In genomic region chr1:59143824-59144223, GRCh38 we compare ENCODE assay signal across 13 cellular contexts.
A peak's percentile ranks its signal among the peaks of the same experiment; 100 is the strongest.
DNase-seq lines count a peak whose midpoint lies in the region; ATAC-seq and TF ChIP-seq lines count a peak whose summit lies in the region.
"Had no signal": no experiment of that assay in that cellular context is flagged by ENCODE, and none has a peak within 500 bp of the region (broad histone marks: within the 10 kb centered on the region; RNA-seq: fewer than 3 reads in every experiment).

No MANE protein-coding gene starts in this region.

- H4K20me1 ChIP-seq in IMR-90 (ENCODE audit: insufficient read depth, low read length), result no peaks in the 10 kb centered on the region
- H4K20me1 ChIP-seq: BLaER1 had no signal

- H2AFZ ChIP-seq in IMR-90 (replicated peaks; ENCODE audit: low read length, poor library complexity), result no peak overlapping the region

- peak overlapping the region; percentile 20 to 96 for H4K8ac ChIP-seq in IMR-90 (ENCODE audit: low read depth in 2 of 2, low read length in 2 of 2)

- WGBS in IMR-90 (ENCODE audit: extremely low coverage in 2 of 2, insufficient read length in 1 of 2), 2 experiments, result no CpG with 5 or more reads among the region's 2 CpGs
- WGBS in endodermal cell (ENCODE audit: insufficient coverage in 1 of 2, insufficient read length in 1 of 2), 2 experiments, result 61 to 67% methylated on average over 2 of the region's 2 CpGs

- no peak for TF ChIP-seq RAD21 in IMR-90 (IDR thresholded peaks at IDR 0.05; ENCODE audit: low read length)

- TF ChIP-seq POLR2A in IMR-90 (IDR thresholded peaks at IDR 0.05; ENCODE audit: low read depth, low read length), result no peak

- H2BK20ac ChIP-seq in IMR-90 (ENCODE audit: low read depth, low read length), result peak overlapping the region; percentile 97

- no peaks in the 10 kb centered on the region for H3K9me3 Mint-ChIP-seq in endodermal cell
- H3K9me3 Mint-ChIP-seq in mesothelial cell of epicardium, result no peaks in the 10 kb centered on the region
- H3K9me3 Mint-ChIP-seq: neural crest cell had no signal

- H3K4me1 Mint-ChIP-seq in endodermal cell (peaks cover 13% of the 10 kb centered on the region), mesothelial cell of epicardium (peaks cover 30% of the 10 kb centered on the region)

- H2BK120ac ChIP-seq in IMR-90 (ENCODE audit: low read depth, low read length), result peak overlapping the region; percentile 97

- H3K4me3 Mint-ChIP-seq in endodermal cell (no peak overlapping the region), mesothelial cell of epicardium (no peak overlapping the region)
- H3K4me3 Mint-ChIP-seq: neural crest cell had no signal

- peak overlapping the region; percentile 75 for H2BK5ac ChIP-seq in IMR-90 (ENCODE audit: low read depth, low read length, poor library complexity, severe bottlenecking)

- peak overlapping the region; percentile 12 for H3K27ac ChIP-seq in AG04450 (ENCODE audit: low read depth, low read length)
- peak overlapping the region; percentile 41; the same call in 1 of the 2 replicates for H3K27ac ChIP-seq in IMR-90 (ENCODE audit: insufficient read depth, low read length)
- no peak overlapping the region for H3K27ac ChIP-seq in endodermal cell (ENCODE audit: low read depth, low read length)
- H3K27ac ChIP-seq: BLaER1 had no signal

- H4K91ac ChIP-seq in IMR-90 (ENCODE audit: insufficient read depth, low read depth, low read length), result peak overlapping the region; percentile 71

- peak overlapping the region; percentile 38 for H2AK9ac ChIP-seq in IMR-90 (replicated peaks; ENCODE audit: low read depth, low read length, poor library complexity)

- TF ChIP-seq CTCF in AG04450 (IDR thresholded peaks at IDR 0.05; ENCODE audit: low read depth, low read length) (no peak), IMR-90 (conservative IDR thresholded peaks at IDR 0.05; ENCODE audit: low read depth, low read length) (no peak), endodermal cell (conservative IDR thresholded peaks at IDR 0.05) (no peak), mesothelial cell of epicardium (IDR thresholded peaks at IDR 0.05; ENCODE audit: unreplicated experiment) (no peak)

- peaks cover 12% of the 10 kb centered on the region for H3K9me1 ChIP-seq in IMR-90 (ENCODE audit: insufficient read depth, low read length)

- H3K9me3 ChIP-seq in AG04450 (ENCODE audit: control insufficient read depth, insufficient read depth, low read length) (no peaks in the 10 kb centered on the region), IMR-90 (ENCODE audit: control insufficient read depth, insufficient read depth, low read length) (no peaks in the 10 kb centered on the region), endodermal cell (ENCODE audit: control insufficient read depth, low read length) (no peaks in the 10 kb centered on the region)
- H3K9me3 ChIP-seq: BLaER1 had no signal

- H3K27ac Mint-ChIP-seq in endodermal cell (peak overlapping the region; percentile 6), mesothelial cell of epicardium (peak overlapping the region; percentile 1)

- H3K56ac ChIP-seq in IMR-90 (ENCODE audit: extremely low read depth, insufficient read depth, low read length), result 0 out of 2 replicates have a peak overlapping the region, but pooled peaks have one; percentile 19

- no peaks in the 10 kb centered on the region for H3K27me3 ChIP-seq in AG04450 (ENCODE audit: control insufficient read depth, insufficient read depth, low read length)
- no peaks in the 10 kb centered on the region for H3K27me3 ChIP-seq in IMR-90 (ENCODE audit: control insufficient read depth, insufficient read depth, low read length)
- H3K27me3 ChIP-seq in endodermal cell (ENCODE audit: control insufficient read depth, insufficient read depth, low read length, poor library complexity, severe bottlenecking), result peaks cover 27% of the 10 kb centered on the region

- H3K4me1 ChIP-seq in IMR-90 (ENCODE audit: control insufficient read depth, insufficient read depth, low read length), result peaks cover 17% of the 10 kb centered on the region
- no peaks in the 10 kb centered on the region for H3K4me1 ChIP-seq in endodermal cell (ENCODE audit: control insufficient read depth, insufficient read depth, low read length)

- no peaks in the 10 kb centered on the region for H3K36me3 ChIP-seq in IMR-90 (ENCODE audit: control insufficient read depth, insufficient read depth, low read length)
- no peaks in the 10 kb centered on the region for H3K36me3 ChIP-seq in endodermal cell (ENCODE audit: control insufficient read depth, insufficient read depth, low read length)
- H3K36me3 ChIP-seq: BLaER1 had no signal

- H4K5ac ChIP-seq in IMR-90 (ENCODE audit: low read depth, low read length), result no peak overlapping the region; the same call in 1 of the 2 replicates

- POLR2A ChIA-PET in AG04450 (lab: Yijun Ruan, JAX), result interaction anchor here (0.6 to 2.0 kb wide), 2 partner anchors 360 to 371 kb away, joined by 3 to 5 read pairs; partner anchors contain the start of gene JUN
- POLR2A ChIA-PET in IMR-90 (lab: Charles Lee; ENCODE audit: unreplicated experiment), result interaction anchor here (0.5 kb wide), 1 partner anchor 383 kb away, joined by 3 read pairs; no protein-coding TSS in a partner anchor

- H3K79me1 ChIP-seq in IMR-90 (ENCODE audit: low read depth in 1 of 2, low read length in 2 of 2), result no peaks in the 10 kb centered on the region; a peak in 1 of 4 replicates

- H3K4ac ChIP-seq in IMR-90 (ENCODE audit: low read depth, low read length), result peak overlapping the region; percentile 95

- intact Hi-C loops in IMR-90 (cut with micrococcal nuclease), result loop anchor here (2.0 to 10.0 kb wide), 3 partner anchors 129 to 359 kb away; partner anchors contain the start of gene JUN

- no peak overlapping the region for H3K4me3 ChIP-seq in AG04450 (ENCODE audit: low read depth, low read length)
- H3K4me3 ChIP-seq in IMR-90 (ENCODE audit: insufficient read depth, low read depth, low read length), result no peak overlapping the region
- no peak overlapping the region for H3K4me3 ChIP-seq in endodermal cell (ENCODE audit: low read length)
- H3K4me3 ChIP-seq: BLaER1 had no signal

- H3K27me3 Mint-ChIP-seq in endodermal cell (ENCODE audit: insufficient read depth), result peaks cover 22% of the 10 kb centered on the region
- peaks cover 2% of the 10 kb centered on the region for H3K27me3 Mint-ChIP-seq in mesothelial cell of epicardium (ENCODE audit: low read depth)

- H2BK15ac ChIP-seq in IMR-90 (ENCODE audit: low read depth, low read length), result peak overlapping the region; percentile 12; the same call in 2 of the 3 replicates

- in situ Hi-C loops in IMR-90 (cut with MboI; ENCODE audit: low sequenced_read_pairs), result loop anchor here (10.0 kb wide), 1 partner anchor 329 kb away; no protein-coding TSS in a partner anchor

- peak overlapping the region; percentile 70 for H3K14ac ChIP-seq in IMR-90 (replicated peaks; ENCODE audit: low read depth, low read length)

- H2AK5ac ChIP-seq in IMR-90 (ENCODE audit: low read depth, low read length), result peak overlapping the region; percentile 88

- DNase-seq in AG04450 (ENCODE audit: low read depth, low spot score) (no peak), IMR-90 (peak; percentile 41), endodermal cell (no peak), mesothelial cell of epicardium (ENCODE audit: low spot score in 2 of 2, unreplicated experiment in 2 of 2) (no peak), mucosa of gallbladder (ENCODE audit: low spot score) (no peak), NCI-H1417 treated with DMSO at 0.1 percent for 48 hours (lab: John Stamatoyannopoulos, UW) (no peak)
- DNase-seq: anterior cingulate cortex, NCI-H1048, NCI-H69 had no signal

- H3K4me2 ChIP-seq in IMR-90 (ENCODE audit: low read depth, low read length), result no peak overlapping the region
- H3K4me2 ChIP-seq: BLaER1 had no signal

- no peak overlapping the region; the same call in 1 of the 2 replicates for H3K18ac ChIP-seq in IMR-90 (ENCODE audit: low read depth, low read length)

- CTCF ChIA-PET in AG04450 (lab: Charles Lee) (interaction anchor here (0.6 to 1.3 kb wide), 2 partner anchors 149 to 152 kb away, joined by 3 read pairs; no protein-coding TSS in a partner anchor), IMR-90 (lab: Yijun Ruan, JAX) (no interaction called here)

- BruUV-seq in IMR-90 (replicated peaks; lab: Mats Ljungman, UMichigan), result no TSS peak

- ATAC-seq in IMR-90 (ENCODE audit: low read depth) (peak; percentile 27), HG02798 (IDR thresholded peaks at IDR 0.05; ENCODE audit: poor library complexity, unreplicated experiment) (no peak), GM21723 (IDR thresholded peaks at IDR 0.05; ENCODE audit: unreplicated experiment) (no peak)

- H3K23ac ChIP-seq in IMR-90 (ENCODE audit: low read depth, low read length), result peak overlapping the region; percentile 53; the same call in 1 of the 2 replicates

- H3K9ac ChIP-seq in IMR-90 (ENCODE audit: low read depth, low read length) (no peak overlapping the region), endodermal cell (ENCODE audit: extremely low read depth, low read length, poor library complexity, severe bottlenecking) (no peak overlapping the region)
- H3K9ac ChIP-seq: BLaER1 had no signal

- H3K36me3 Mint-ChIP-seq in endodermal cell (ENCODE audit: low read depth) (no peaks in the 10 kb centered on the region), mesothelial cell of epicardium (no peaks in the 10 kb centered on the region)

- dilution Hi-C loops in IMR-90 (cut with HindIII; ENCODE audit: low sequenced_read_pairs, unreplicated experiment), result no loop called here

TF ChIP-seq in IMR-90, 13 proteins besides CTCF, POLR2A, EP300 and RAD21 (continues in another document):
- TF ChIP-seq RFX5 (IDR thresholded peaks at IDR 0.05; ENCODE audit: low read depth, low read length) (no peak), NFE2L2 (IDR thresholded peaks at IDR 0.05; ENCODE audit: low read depth, low read length) (no peak), USF2 (IDR thresholded peaks at IDR 0.05; ENCODE audit: low read depth, low read length) (no peak), CEBPB (IDR thresholded peaks at IDR 0.05; ENCODE audit: low read depth, low read length) (no peak), SMC3 (IDR thresholded peaks at IDR 0.05; ENCODE audit: low read depth, low read length) (no peak), MAFK (IDR thresholded peaks at IDR 0.05; ENCODE audit: low read depth, low read length) (no peak), MAZ (IDR thresholded peaks at IDR 0.05; ENCODE audit: borderline replicate concordance, low read depth, low read length) (no peak), RCOR1 (IDR thresholded peaks at IDR 0.05; ENCODE audit: insufficient replicate concordance, low read length) (no peak), FOS (IDR thresholded peaks at IDR 0.05; ENCODE audit: low read depth, low read length) (no peak)
